In the genomic region with DNA sequence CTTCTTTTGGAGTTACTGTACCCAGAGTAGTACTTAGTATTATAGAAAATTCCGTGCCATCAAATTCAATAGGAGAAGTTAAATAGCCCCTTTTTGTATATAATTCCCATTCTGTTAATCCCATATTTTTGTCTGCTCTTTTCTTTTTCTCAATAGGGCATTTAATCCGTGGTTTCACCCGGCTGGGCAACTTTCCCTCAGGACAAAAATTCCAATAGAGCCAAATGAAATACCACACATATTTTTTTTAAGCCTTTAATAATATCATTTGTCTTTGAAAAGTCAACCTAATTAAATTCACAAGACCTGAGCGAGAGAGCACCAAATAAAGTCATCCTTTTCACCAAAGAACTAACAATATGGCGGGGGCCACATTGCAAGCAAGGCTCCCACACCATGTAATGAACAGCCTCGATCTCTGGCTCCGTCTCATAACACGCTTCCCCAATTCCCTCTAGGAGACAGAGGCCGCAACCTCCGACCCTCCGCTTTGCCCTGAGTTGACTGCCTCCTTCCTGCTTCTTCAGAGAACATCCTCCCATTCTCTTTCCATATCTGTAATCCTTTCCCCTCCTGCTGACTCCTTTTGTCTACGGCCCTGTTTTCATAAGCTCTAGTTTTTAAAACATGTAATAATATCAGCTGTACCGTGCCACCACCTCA, we compare ENCODE assay signal across 15 cellular contexts. TPM values are rescaled to one million over a fixed set of nuclear protein-coding genes. Genes with fewer than 3 reads are reported as not detected.
A peak's percentile ranks its signal among the peaks of the same experiment; 100 is the strongest.
DNase-seq lines count a peak whose midpoint lies in the region; ATAC-seq, FAIRE-seq and TF ChIP-seq lines count a peak whose summit lies in the region.
"Had no signal": no experiment of that assay in that cellular context is flagged by ENCODE, and none has a peak within 500 bp of the region (broad histone marks: within the 10 kb centered on the region; RNA-seq: fewer than 3 reads in every experiment).

No MANE protein-coding gene starts in this region.

- peak in 1 of 2 donors; percentile 27 for ATAC-seq in left cardiac atrium
- ATAC-seq in GM19467 (IDR thresholded peaks at IDR 0.05; ENCODE audit: unreplicated experiment): no peak
- ATAC-seq: activated naive CD8-positive, alpha-beta T cell treated with anti-CD3 and anti-CD28 coated beads, Interleukin-2, amount 50 U/mL, for 24 hours; T-cell had no signal

- H3K4me3 ChIP-seq in right atrium auricular region (no peak overlapping the region), ectodermal cell (ENCODE audit: insufficient read depth, low read depth, low read length) (no peak overlapping the region), mesodermal cell (ENCODE audit: extremely low read depth, insufficient read depth, low read length, poor library complexity, severe bottlenecking) (no peak overlapping the region), thyroid gland (replicated peaks in 1 of 3) (no peak overlapping the region)

- H3K36me3 ChIP-seq in right atrium auricular region (no peaks in the 10 kb centered on the region), ectodermal cell (ENCODE audit: control insufficient read depth, insufficient read depth, low read length) (no peaks in the 10 kb centered on the region), mesodermal cell (ENCODE audit: control insufficient read depth, insufficient read depth, low read length) (peaks cover 13% of the 10 kb centered on the region), thyroid gland (no peaks in the 10 kb centered on the region)

- intact Hi-C loops in left cardiac atrium (cut with DNase I): loop anchor here in 1 of 2 donors (10.0 kb wide), 1 partner anchor 51 kb away; no protein-coding TSS in a partner anchor
- intact Hi-C loops in thyroid gland (cut with DNase I): no loop called here

- no peak overlapping the region for H3K27ac ChIP-seq in right atrium auricular region
- peak overlapping the region; percentile 53 for H3K27ac ChIP-seq in ectodermal cell (ENCODE audit: insufficient read depth, low read depth, low read length, poor library complexity, severe bottlenecking)
- H3K27ac ChIP-seq in mesodermal cell (ENCODE audit: low read depth, low read length, severe bottlenecking): peak overlapping the region; percentile 3
- peak overlapping the region in 2 of 3 donors; percentile 57 to 67 for H3K27ac ChIP-seq in thyroid gland

- no peak for TF ChIP-seq CTCF in right atrium auricular region (IDR thresholded peaks at IDR 0.05)
- no peak for TF ChIP-seq CTCF in thyroid gland (IDR thresholded peaks at IDR 0.05)

- no peak for FAIRE-seq in GM19239 (lab: Jason Lieb, UNC)
- FAIRE-seq: colon had no signal

- DNase-seq in left cardiac atrium (peak; percentile 27), right atrium auricular region (ENCODE audit: low spot score) (no peak), thyroid gland (no peak), AG08396 (ENCODE audit: low spot score) (no peak), GM19239 (ENCODE audit: insufficient read length, low spot score) (no peak)
- DNase-seq: activated CD4-positive, CD25-positive, alpha-beta regulatory T cell treated with anti-CD3 and anti-CD28 coated beads, Interleukin-2, amount 50 U/mL, for 72 hours; activated naive CD8-positive, alpha-beta T cell treated with anti-CD3 and anti-CD28 coated beads, Interleukin-2, amount 50 U/mL, for 24 hours; activated T-cell treated with anti-CD3 and anti-CD28 coated beads, Interleukin-2, amount 50 U/mL, for 1 hour; islet precursor cell; OCI-M1; T-cell had no signal

- TF ChIP-seq POLR2A in thyroid gland (IDR thresholded peaks at IDR 0.05): no peak

- H3K27me3 ChIP-seq in right atrium auricular region: no peaks in the 10 kb centered on the region
- no peaks in the 10 kb centered on the region for H3K27me3 ChIP-seq in ectodermal cell (ENCODE audit: control insufficient read depth, insufficient read depth, low read length, poor library complexity, severe bottlenecking)
- H3K27me3 ChIP-seq in thyroid gland: no peaks in the 10 kb centered on the region

- 57 to 58% methylated on average over 13 of the region's 13 CpGs for WGBS in ectodermal cell, 2 experiments
- WGBS in mesodermal cell (ENCODE audit: insufficient coverage in 2 of 2), 2 experiments: 70 to 71% methylated on average over 10 to 12 of the region's 13 CpGs
- 83 to 84% methylated on average over 13 of the region's 13 CpGs for WGBS in thyroid gland, 2 donors

- H3K4me1 ChIP-seq in right atrium auricular region (peaks cover 0 to 20% of the 10 kb centered on the region in 2 donors), ectodermal cell (ENCODE audit: control insufficient read depth, insufficient read depth, low read length) (peaks cover 26% of the 10 kb centered on the region), mesodermal cell (ENCODE audit: control insufficient read depth, insufficient read depth, low read length, poor library complexity, severe bottlenecking) (peaks cover 8% of the 10 kb centered on the region), thyroid gland (peaks cover 20 to 23% of the 10 kb centered on the region in 2 donors)

- H3K9me3 ChIP-seq in right atrium auricular region (no peaks in the 10 kb centered on the region), ectodermal cell (ENCODE audit: control insufficient read depth, low read length) (no peaks in the 10 kb centered on the region), mesodermal cell (ENCODE audit: control insufficient read depth, low read length) (no peaks in the 10 kb centered on the region), thyroid gland (no peaks in the 10 kb centered on the region)

RNA-seq across cellular contexts. Expression of a gene that starts 13.6 kb away (rescaled TPM):
- total RNA-seq in left cardiac atrium (10 to 100 TPM; 32.1 to 45.1 TPM), right atrium auricular region (10 to 100 TPM; 34.3 to 41.6 TPM), thyroid gland (10 to 100 TPM in 2 of 4 donors, 1 to 10 TPM in 2; 5.0 to 13.9 (median 8.6) TPM)
- 11.9 TPM for polyA plus RNA-seq in ectodermal cell (2013, experiment 1 of 4)
- polyA plus RNA-seq in ectodermal cell (2013, experiment 2 of 4): 12.5 TPM
- 11.4 TPM for polyA plus RNA-seq in ectodermal cell (2013, experiment 3 of 4)
- 11.8 TPM for polyA plus RNA-seq in ectodermal cell (2013, experiment 4 of 4)
- 12.6 TPM for polyA plus RNA-seq in mesodermal cell (2013, experiment 1 of 2)
- 10.1 TPM for polyA plus RNA-seq in mesodermal cell (2013, experiment 2 of 2)

Comparison
In these comparisons a context has a peak if more than half of its experiments do, and no peak if none do; other contexts are left out.
1. H3K27ac ChIP-seq: peak in ectodermal cell (single experiment), mesodermal cell (single experiment) and thyroid gland (2 of 3); none in right atrium auricular region (0 of 2).